In genomic region chr19:29680447-29680846, GRCh38 we compare ENCODE assay signal across 9 cellular contexts. TPM values are rescaled to one million over a fixed set of nuclear protein-coding genes. Genes with fewer than 3 reads are reported as not detected.
DNase-seq lines count a peak whose midpoint lies in the region; ATAC-seq and TF ChIP-seq lines count a peak whose summit lies in the region.
"Had no signal": no experiment of that assay in that cellular context is flagged by ENCODE, and none has a peak within 500 bp of the region (broad histone marks: within the 10 kb centered on the region; RNA-seq: fewer than 3 reads in every experiment).

No MANE protein-coding gene starts in this region.

- peaks cover 6% of the 10 kb centered on the region for H3K27me3 Mint-ChIP-seq in glutamatergic neuron (ENCODE audit: unreplicated experiment)

- H3K4me1 ChIP-seq in heart right ventricle (peaks cover 34 to 78% (median 68%) of the 10 kb centered on the region in 9 donors), foreskin keratinocyte (no peaks in the 10 kb centered on the region)

- H3K4me1 Mint-ChIP-seq in glutamatergic neuron (ENCODE audit: low read depth, unreplicated experiment) = peaks cover 2% of the 10 kb centered on the region

- peaks cover 7% of the 10 kb centered on the region for H3K9me3 Mint-ChIP-seq in glutamatergic neuron (ENCODE audit: unreplicated experiment)

- WGBS in heart right ventricle, 2 donors = 44 to 48% methylated on average over 12 of the region's 12 CpGs

- DNase-seq in KBM-7 (peak; percentile 78), heart right ventricle (peak in 1 of 2 donors; percentile 54), H4 (ENCODE audit: low spot score) (no peak), glutamatergic neuron (no peak), foreskin keratinocyte (no peak)
- peak in 2 of 3 experiments; percentile 73 to 75 for DNase-seq in activated CD8-positive, alpha-beta memory T cell treated with anti-CD3 and anti-CD28 coated beads for 48 hours (ENCODE audit: low read depth in 2 of 3, low spot score in 2 of 3)
- DNase-seq in stimulated activated CD8-positive, alpha-beta memory T cell treated with anti-CD3 and anti-CD28 coated beads, Interleukin-4, amount 100 ng/mL, for 24 hours (ENCODE audit: low read depth) = peak; percentile 76

- H3K36me3 ChIP-seq in heart right ventricle = peaks cover 0 to 23% (median 7%) of the 10 kb centered on the region in 9 donors

- H3K27ac ChIP-seq in heart right ventricle (peak overlapping the region in 7 of 10 donors; percentile 9 to 86 (median 76)), foreskin keratinocyte (no peak overlapping the region)
- H3K27ac ChIP-seq: SJSA1 had no signal

- no peaks in the 10 kb centered on the region for H3K36me3 Mint-ChIP-seq in glutamatergic neuron (ENCODE audit: unreplicated experiment)

- H3K4me3 ChIP-seq in heart right ventricle = peak overlapping the region in 1 of 10 donors; percentile 9
- H3K4me3 ChIP-seq: SJSA1 had no signal

- H3K27me3 ChIP-seq in heart right ventricle (no peaks in the 10 kb centered on the region), foreskin keratinocyte (no peaks in the 10 kb centered on the region)
- H3K27me3 ChIP-seq: SJSA1 had no signal

- intact Hi-C loops in heart right ventricle (cut with DNase I) = no loop called here

- peak; percentile 68 for ATAC-seq in GM19324 (IDR thresholded peaks at IDR 0.05; ENCODE audit: low FRiP score, unreplicated experiment)
- ATAC-seq in heart right ventricle = peak in 1 of 8 donors; percentile 16
- no peak for ATAC-seq in foreskin keratinocyte

- TF ChIP-seq CTCF in heart right ventricle (IDR thresholded peaks at IDR 0.05) = no peak
- no peak for TF ChIP-seq CTCF in glutamatergic neuron (IDR thresholded peaks at IDR 0.05; ENCODE audit: partially characterized antibody, unreplicated experiment)
- TF ChIP-seq CTCF in foreskin keratinocyte (conservative IDR thresholded peaks at IDR 0.05) = no peak

- no peaks in the 10 kb centered on the region for H3K9me3 ChIP-seq in heart right ventricle
- H3K9me3 ChIP-seq: SJSA1 had no signal

- no peak overlapping the region for H3K27ac Mint-ChIP-seq in glutamatergic neuron (ENCODE audit: unreplicated experiment)

- in situ Hi-C loops in KBM-7 (cut with MboI; ENCODE audit: low pct_unique_long_range_greater_than_20kb, low sequenced_read_pairs) = loop anchor here (10.0 to 25.0 kb wide), 2 partner anchors 66 to 468 kb away; partner anchors contain the start of gene UQCRFS1

- no peak overlapping the region for H3K4me3 Mint-ChIP-seq in glutamatergic neuron (ENCODE audit: unreplicated experiment)

RNA-seq across cellular contexts. Expression of gene PLEKHF1, which starts 15.2 kb away (rescaled TPM):
- total RNA-seq in heart right ventricle (10 to 100 TPM in 9 of 10 donors, 1 to 10 TPM in 1; 7.0 to 38.8 (median 16.5) TPM), glutamatergic neuron (ENCODE audit: unreplicated experiment) (0.96 TPM), foreskin keratinocyte (13.8 and 15.0 TPM in 2 replicates)
- polyA plus RNA-seq in heart right ventricle (10 to 100 TPM; 38.8 to 47.9 TPM), foreskin keratinocyte (13.2 and 15.8 TPM in 2 replicates)
- total RNA-seq in H4 (2014; rRNA removed; shearing (Covaris generic)) = 9.2 and 9.9 TPM in 2 replicates

RNA-seq across cellular contexts. Expression of gene C19orf12, which starts 34.6 kb away (rescaled TPM):
- total RNA-seq in heart right ventricle = 10 to 100 TPM; 30.3 to 83.3 (median 40.0) TPM
- 10 to 100 TPM; 26.7 to 34.8 TPM for polyA plus RNA-seq in heart right ventricle
- 28.4 and 31.7 TPM in 2 replicates for total RNA-seq in H4 (2014; rRNA removed; shearing (Covaris generic))
- total RNA-seq in glutamatergic neuron (ENCODE audit: unreplicated experiment) = 66.7 TPM
- 13.8 and 16.7 TPM in 2 replicates for total RNA-seq in foreskin keratinocyte
- 9.9 and 10.0 TPM in 2 replicates for polyA plus RNA-seq in foreskin keratinocyte

Comparison
In these comparisons a context has a peak if more than half of its experiments do, and no peak if none do; other contexts are left out.
1. DNase-seq: peak in KBM-7 (single experiment), activated CD8-positive, alpha-beta memory T cell treated with anti-CD3 and anti-CD28 coated beads for 48 hours (2 of 3) and stimulated activated CD8-positive, alpha-beta memory T cell treated with anti-CD3 and anti-CD28 coated beads, Interleukin-4, amount 100 ng/mL, for 24 hours (single experiment); none in H4 (single experiment), glutamatergic neuron (single experiment) and foreskin keratinocyte (0 of 2).